In genomic region chr11:68213555-68214172, GRCh38 we compare ENCODE assay signal across 8 cellular contexts. TPM values are rescaled to one million over a fixed set of nuclear protein-coding genes. Genes with fewer than 3 reads are reported as not detected.
A peak's percentile ranks its signal among the peaks of the same experiment; 100 is the strongest.
DNase-seq lines count a peak whose midpoint lies in the region; ATAC-seq, FAIRE-seq and TF ChIP-seq lines count a peak whose summit lies in the region.

No MANE protein-coding gene starts in this region.

- no peaks in the 10 kb centered on the region for H3K36me3 ChIP-seq in breast epithelium

- H3K4me3 ChIP-seq in WI38 (ENCODE audit: low read depth, low read length) = peak overlapping the region; percentile 67
- H3K4me3 ChIP-seq in breast epithelium = peak overlapping the region; percentile 86 to 91 (median 86)
- peak overlapping the region; percentile 58 to 89 (median 78) for H3K4me3 ChIP-seq in skin epidermis

- TF ChIP-seq CTCF in WI38 (IDR thresholded peaks at IDR 0.05; ENCODE audit: low read depth, low read length) (no peak), breast epithelium (IDR thresholded peaks at IDR 0.05) (peak in 2 of 3 donors; percentile 48 to 62)

- DNase-seq in GM12892 (ENCODE audit: insufficient read length) (peak; percentile 78), NCI-H2107 treated with DMSO at 0.1 percent for 48 hours (lab: John Stamatoyannopoulos, UW; ENCODE audit: unreplicated experiment) (peak; percentile 27), breast epithelium (ENCODE audit: low spot score in 2 of 2) (peak; percentile 80 to 84), iPS-NIHi7 (ENCODE audit: extremely low spot score) (peak; percentile 85)

- H3K27ac ChIP-seq in breast epithelium (peak overlapping the region; percentile 99 to 100), skin epidermis (peak overlapping the region; percentile 96 to 100 (median 100))

- peak; percentile 78 for FAIRE-seq in GM12892 (lab: Jason Lieb, UNC)

- no peaks in the 10 kb centered on the region for H3K9me3 ChIP-seq in breast epithelium

- peaks cover 8 to 11% of the 10 kb centered on the region in 2 donors for H3K4me1 ChIP-seq in breast epithelium

- H3K27me3 ChIP-seq in breast epithelium = no peaks in the 10 kb centered on the region

- TF ChIP-seq POLR2A in GM12892 (IDR thresholded peaks at IDR 0.05; ENCODE audit: low read depth, low read length) (peak; percentile 98), breast epithelium (IDR thresholded peaks at IDR 0.05) (peak; percentile 94)

- intact Hi-C loops in breast epithelium (cut with DNase I; ENCODE audit: low total_unique reads) = loop anchor here (2.0 kb wide), 1 partner anchor 203 kb away; the partner anchor contains the start of gene ALDH3B1

- peak; percentile 44 for ATAC-seq in HG02870 (IDR thresholded peaks at IDR 0.05; ENCODE audit: unreplicated experiment)
- no peak for ATAC-seq in HG03095 (IDR thresholded peaks at IDR 0.05; ENCODE audit: unreplicated experiment)

RNA-seq across cellular contexts. Expression of gene KMT5B, which starts 0.6 kb away (rescaled TPM):
- polyA plus RNA-seq in GM12892 (2012; ENCODE audit: missing spikeins) = 19.3 TPM
- total RNA-seq in breast epithelium = 10 to 100 TPM; 35.2 to 74.6 (median 43.9) TPM

RNA-seq across cellular contexts. Expression of gene C11orf24, which starts 58.1 kb away (rescaled TPM):
- polyA plus RNA-seq in GM12892 (2012; ENCODE audit: missing spikeins) = 16.1 TPM
- 10 to 100 TPM; 11.4 to 22.7 (median 12.5) TPM for total RNA-seq in breast epithelium

Comparison
In these comparisons a context has a peak if more than half of its experiments do, and no peak if none do; other contexts are left out.
1. DNase-seq: peak in every context shown above with its lines; median percentile 85 in iPS-NIHi7; 82 in breast epithelium; 78 in GM12892; 27 in NCI-H2107 treated with DMSO at 0.1 percent for 48 hours.